25 cellular contexts compared by ENCODE assay signal in the genomic region with DNA sequence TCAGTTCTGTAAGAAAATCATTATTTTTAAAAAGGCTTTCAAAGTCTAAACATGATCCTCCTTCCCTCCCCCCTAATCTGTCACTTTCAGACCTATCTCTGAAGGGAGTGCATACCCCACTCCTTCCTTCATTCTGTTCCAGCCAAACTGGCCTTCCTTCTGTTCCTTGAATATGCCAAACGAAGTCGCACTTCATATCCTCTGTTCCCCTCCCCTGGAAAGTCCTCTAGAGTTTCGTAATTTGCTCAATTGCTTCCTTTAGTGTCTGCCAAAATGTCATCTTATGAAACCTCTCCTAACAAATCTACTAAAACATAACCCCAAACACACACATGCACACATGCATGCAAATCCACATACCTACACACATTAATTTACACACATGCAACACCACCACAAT.
DNase-seq lines count a peak whose midpoint lies in the region; ATAC-seq and TF ChIP-seq lines count a peak whose summit lies in the region.
"Had no signal": no experiment of that assay in that cellular context is flagged by ENCODE, and none has a peak within 500 bp of the region (broad histone marks: within the 10 kb centered on the region; RNA-seq: fewer than 3 reads in every experiment).

No MANE protein-coding gene starts in this region.

- no peaks in the 10 kb centered on the region for H3K79me2 ChIP-seq in Karpas-422 (ENCODE audit: low read length)

- no peak for TF ChIP-seq CTCF in heart left ventricle (IDR thresholded peaks at IDR 0.05)
- no peak for TF ChIP-seq CTCF in right atrium auricular region (IDR thresholded peaks at IDR 0.05)
- TF ChIP-seq CTCF in lower lobe of right lung (IDR thresholded peaks at IDR 0.05) = no peak
- TF ChIP-seq CTCF in upper lobe of right lung (IDR thresholded peaks at IDR 0.05) = no peak

- intact Hi-C loops in Right ventricle myocardium superior (cut with DNase I) (no loop called here), heart left ventricle (cut with DNase I) (no loop called here), right cardiac atrium (cut with DNase I) (no loop called here), lower lobe of right lung (cut with DNase I) (no loop called here), upper lobe of right lung (cut with DNase I) (no loop called here)

- H3K27ac ChIP-seq in heart left ventricle (no peak overlapping the region), right cardiac atrium (ENCODE audit: low read length) (no peak overlapping the region), right atrium auricular region (no peak overlapping the region), lower lobe of right lung (no peak overlapping the region), upper lobe of right lung (no peak overlapping the region), Karpas-422 (ENCODE audit: low read length) (no peak overlapping the region)
- H3K27ac ChIP-seq: BLaER1 had no signal

- H3K4me1 ChIP-seq in heart left ventricle (no peaks in the 10 kb centered on the region), right cardiac atrium (ENCODE audit: control insufficient read depth, insufficient read depth, low read length) (no peaks in the 10 kb centered on the region), right atrium auricular region (no peaks in the 10 kb centered on the region), lower lobe of right lung (no peaks in the 10 kb centered on the region), upper lobe of right lung (no peaks in the 10 kb centered on the region), Karpas-422 (ENCODE audit: low read length) (no peaks in the 10 kb centered on the region)
- H3K4me1 ChIP-seq: BE2C, BLaER1 had no signal

- no peaks in the 10 kb centered on the region for H3K36me3 ChIP-seq in heart left ventricle
- H3K36me3 ChIP-seq in right atrium auricular region = no peaks in the 10 kb centered on the region
- H3K36me3 ChIP-seq in lower lobe of right lung = no peaks in the 10 kb centered on the region
- H3K36me3 ChIP-seq in upper lobe of right lung = no peaks in the 10 kb centered on the region
- H3K36me3 ChIP-seq in Karpas-422 (ENCODE audit: insufficient read depth, low read length) = no peaks in the 10 kb centered on the region
- H3K36me3 ChIP-seq: BE2C, BLaER1 had no signal

- no peak overlapping the region for H2AFZ ChIP-seq in Karpas-422 (ENCODE audit: low read length)

- H4K20me1 ChIP-seq in Karpas-422 (ENCODE audit: insufficient read depth, low read depth, low read length) = no peaks in the 10 kb centered on the region
- H4K20me1 ChIP-seq: BLaER1 had no signal

- no peak for TF ChIP-seq POLR2A in heart left ventricle (IDR thresholded peaks at IDR 0.05)

- no peak for DNase-seq in Right ventricle myocardium superior
- no peak for DNase-seq in heart left ventricle
- no peak for DNase-seq in right cardiac atrium
- DNase-seq in right atrium auricular region (ENCODE audit: low spot score) = no peak
- DNase-seq in lower lobe of right lung = no peak
- no peak for DNase-seq in upper lobe of right lung
- no peak for DNase-seq in Karpas-422
- no peak for DNase-seq in mesenteric fat pad (ENCODE audit: low spot score)
- DNase-seq: 8988T; ACHN; BE2C; C1 segment of cervical spinal cord; CD4-positive, alpha-beta memory T cell; CD4-positive, CD25-positive, alpha-beta regulatory T cell; CD8-positive, alpha-beta memory T cell; COR-L47; DMS 273 treated with DMSO at 0.1 percent for 48 hours; DMS153; DMS53; DMS79; DND-41; EL; GDM1 had no signal

- no peak overlapping the region for H3K4me2 ChIP-seq in Karpas-422 (ENCODE audit: low read depth, low read length, poor library complexity, severe bottlenecking)
- H3K4me2 ChIP-seq: BLaER1 had no signal

- peak; percentile 20 for ATAC-seq in Right ventricle myocardium superior (ENCODE audit: poor library complexity)
- ATAC-seq in heart left ventricle = no peak
- ATAC-seq in right cardiac atrium = peak; percentile 36 to 80
- peak; percentile 47 to 50 for ATAC-seq in lower lobe of right lung
- ATAC-seq in upper lobe of right lung = peak; percentile 55
- ATAC-seq: GM12878 had no signal

- no peaks in the 10 kb centered on the region for H3K27me3 ChIP-seq in heart left ventricle
- no peaks in the 10 kb centered on the region for H3K27me3 ChIP-seq in right cardiac atrium (ENCODE audit: control insufficient read depth, insufficient read depth)
- no peaks in the 10 kb centered on the region for H3K27me3 ChIP-seq in right atrium auricular region
- no peaks in the 10 kb centered on the region for H3K27me3 ChIP-seq in lower lobe of right lung (ENCODE audit: low read depth)
- H3K27me3 ChIP-seq in upper lobe of right lung = no peaks in the 10 kb centered on the region
- no peaks in the 10 kb centered on the region for H3K27me3 ChIP-seq in Karpas-422 (ENCODE audit: low read length)
- H3K27me3 ChIP-seq: BE2C, BLaER1 had no signal

- no peak overlapping the region for H3K9ac ChIP-seq in Karpas-422 (ENCODE audit: low read length)
- H3K9ac ChIP-seq: BLaER1 had no signal

- no peak overlapping the region for H3K4me3 ChIP-seq in heart left ventricle
- H3K4me3 ChIP-seq in right cardiac atrium (ENCODE audit: low read length) = no peak overlapping the region
- no peak overlapping the region for H3K4me3 ChIP-seq in right atrium auricular region
- H3K4me3 ChIP-seq in lower lobe of right lung = no peak overlapping the region
- H3K4me3 ChIP-seq in upper lobe of right lung = no peak overlapping the region
- no peak overlapping the region for H3K4me3 ChIP-seq in Karpas-422 (ENCODE audit: low read length)
- H3K4me3 ChIP-seq: BLaER1, GM12878 had no signal

- no peaks in the 10 kb centered on the region for H3K9me3 ChIP-seq in heart left ventricle
- no peaks in the 10 kb centered on the region for H3K9me3 ChIP-seq in right cardiac atrium (ENCODE audit: control insufficient read depth, low read length)
- no peaks in the 10 kb centered on the region for H3K9me3 ChIP-seq in right atrium auricular region
- H3K9me3 ChIP-seq in lower lobe of right lung = no peaks in the 10 kb centered on the region
- no peaks in the 10 kb centered on the region for H3K9me3 ChIP-seq in upper lobe of right lung
- H3K9me3 ChIP-seq in Karpas-422 (ENCODE audit: low read length) = no peaks in the 10 kb centered on the region
- H3K9me3 ChIP-seq: BE2C, BLaER1 had no signal

- WGBS in heart left ventricle, 4 donors = 50 to 69% (median 59%) methylated on average over 3 of the region's 3 CpGs
- WGBS in right cardiac atrium = 39% methylated on average over 3 of the region's 3 CpGs

- H3K9me2 ChIP-seq in Karpas-422 (replicated peaks; ENCODE audit: insufficient read depth, low read length) = 0 out of 2 replicates have a peak, but pooled peaks cover 3% of the 10 kb centered on the region

Comparison
In these comparisons a context has a peak if more than half of its experiments do, and no peak if none do; other contexts are left out.
1. ATAC-seq: peak in Right ventricle myocardium superior (single experiment), right cardiac atrium (2 of 2), lower lobe of right lung (2 of 2) and upper lobe of right lung (single experiment); none in heart left ventricle (0 of 4).